In the genomic region with DNA sequence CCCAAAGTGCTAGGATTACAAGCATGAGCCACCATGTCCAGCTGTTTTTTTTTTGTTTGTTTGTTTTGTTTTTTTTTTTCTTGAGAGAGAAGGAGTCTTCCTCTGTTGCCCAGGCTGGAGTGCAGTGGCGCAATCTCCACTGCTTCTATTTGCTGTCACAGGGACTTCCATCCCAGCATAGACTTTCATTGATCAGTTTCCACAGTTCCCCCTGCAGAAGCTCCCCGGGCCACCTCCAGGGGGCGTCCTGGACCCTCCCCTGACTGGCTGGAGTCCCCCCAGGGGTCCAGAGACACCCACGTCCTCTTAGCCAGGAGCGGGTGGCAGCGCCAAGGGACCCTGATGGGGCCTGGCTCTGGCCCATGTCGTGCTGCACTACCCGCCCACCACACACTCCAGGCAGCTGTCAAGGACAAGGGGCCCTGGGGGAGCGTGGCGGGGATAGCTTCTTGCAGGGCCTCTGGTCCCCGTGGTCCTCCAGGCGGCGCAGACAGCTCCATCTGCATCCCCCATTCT, we compare ENCODE assay signal across 11 cellular contexts. TPM values are rescaled to one million over a fixed set of nuclear protein-coding genes. Genes with fewer than 3 reads are reported as not detected.
A peak's percentile ranks its signal among the peaks of the same experiment; 100 is the strongest.
DNase-seq lines count a peak whose midpoint lies in the region; ATAC-seq and TF ChIP-seq lines count a peak whose summit lies in the region.
"Had no signal": no experiment of that assay in that cellular context is flagged by ENCODE, and none has a peak within 500 bp of the region (broad histone marks: within the 10 kb centered on the region; RNA-seq: fewer than 3 reads in every experiment).

No MANE protein-coding gene starts in this region.

- peaks cover 38% of the 10 kb centered on the region for H3K27me3 ChIP-seq in BLaER1
- no peaks in the 10 kb centered on the region for H3K27me3 ChIP-seq in WERI-Rb-1 (ENCODE audit: insufficient read depth, low read depth, severe bottlenecking)
- peaks cover 21% of the 10 kb centered on the region for H3K27me3 ChIP-seq in hepatocyte
- H3K27me3 ChIP-seq: testis had no signal

- H3K4me1 ChIP-seq in BLaER1 (peaks cover 36% of the 10 kb centered on the region), hepatocyte (ENCODE audit: insufficient read depth) (peaks cover 17% of the 10 kb centered on the region)

- DNase-seq in WERI-Rb-1, result peak; percentile 38
- DNase-seq in hepatocyte (ENCODE audit: low spot score), result no peak
- no peak for DNase-seq in middle frontal gyrus (ENCODE audit: extremely low spot score, low spot score)
- no peak for DNase-seq in NCI-H510A (lab: John Stamatoyannopoulos, UW)
- DNase-seq: caudate nucleus, NCI-H1694 treated with DMSO at 0.1 percent for 48 hours, testis had no signal

- no peak overlapping the region for H3K9ac ChIP-seq in BLaER1

- H3K27ac ChIP-seq in BLaER1 (no peak overlapping the region), WERI-Rb-1 (no peak overlapping the region), hepatocyte (no peak overlapping the region)
- H3K27ac ChIP-seq: testis had no signal

- peak overlapping the region; percentile 33; the same call in 1 of the 2 replicates for H3K4me2 ChIP-seq in BLaER1
- no peak overlapping the region for H3K4me2 ChIP-seq in hepatocyte

- H4K20me1 ChIP-seq in BLaER1, result 0 out of 2 replicates have a peak, but pooled peaks cover 6% of the 10 kb centered on the region
- no peaks in the 10 kb centered on the region for H4K20me1 ChIP-seq in hepatocyte (ENCODE audit: insufficient read depth, poor library complexity, severe bottlenecking)

- H3K36me3 ChIP-seq in BLaER1, result no peaks in the 10 kb centered on the region
- no peaks in the 10 kb centered on the region for H3K36me3 ChIP-seq in WERI-Rb-1
- H3K36me3 ChIP-seq in hepatocyte (replicated peaks; ENCODE audit: insufficient read depth, low read depth), result no peaks in the 10 kb centered on the region

- H3K9me3 ChIP-seq in BLaER1 (no peaks in the 10 kb centered on the region), WERI-Rb-1 (ENCODE audit: severe bottlenecking) (no peaks in the 10 kb centered on the region), hepatocyte (ENCODE audit: low read depth) (no peaks in the 10 kb centered on the region)
- H3K9me3 ChIP-seq: testis had no signal

- H3K79me2 ChIP-seq in hepatocyte, result no peaks in the 10 kb centered on the region

- H3K4me3 ChIP-seq in BLaER1 (no peak overlapping the region), WERI-Rb-1 (ENCODE audit: low read depth, low read length) (no peak overlapping the region), hepatocyte (no peak overlapping the region)
- H3K4me3 ChIP-seq: testis had no signal

- H3K9me2 ChIP-seq in hepatocyte (replicated peaks; ENCODE audit: insufficient read depth), result no peaks in the 10 kb centered on the region

- 53% methylated on average over 13 of the region's 13 CpGs for whole genome bisulfite sequencing in hepatocyte (ENCODE audit: low lambda C conversion rate, missing lambda C conversion rate)

- ATAC-seq in HG03159 (IDR thresholded peaks at IDR 0.05; ENCODE audit: unreplicated experiment) (no peak), GM19035 (IDR thresholded peaks at IDR 0.05; ENCODE audit: unreplicated experiment) (no peak)

- H2AFZ ChIP-seq in hepatocyte, result no peak overlapping the region

- TF ChIP-seq CTCF in GM12874 (IDR thresholded peaks at IDR 0.05; ENCODE audit: insufficient read depth, low read depth, low read length) (peak; percentile 64), WERI-Rb-1 (IDR thresholded peaks at IDR 0.05; ENCODE audit: low read depth, low read length) (peak; percentile 70; the same call in 1 of the 2 replicates), hepatocyte (IDR thresholded peaks at IDR 0.05; ENCODE audit: poor library complexity) (peak; percentile 35)

RNA-seq across cellular contexts. Expression of a gene that starts 3.1 kb away (rescaled TPM):
- 2.7 and 4.1 TPM in 2 replicates for total RNA-seq in hepatocyte
- 45.2 and 57.6 TPM in 2 replicates for polyA plus RNA-seq in hepatocyte

RNA-seq across cellular contexts. Expression of a gene that starts 6.8 kb away (rescaled TPM):
- total RNA-seq in hepatocyte, result 22.8 and 42.6 TPM in 2 replicates
- polyA plus RNA-seq in hepatocyte, result 29.5 and 36.8 TPM in 2 replicates

RNA-seq across cellular contexts. Expression of a gene that starts 10.2 kb away (rescaled TPM):
- total RNA-seq in hepatocyte, result 25.9 and 29.6 TPM in 2 replicates
- polyA plus RNA-seq in hepatocyte, result 37.7 and 43.8 TPM in 2 replicates

RNA-seq across cellular contexts. Expression of a gene that starts 26.7 kb away (rescaled TPM):
- 1.4 and 2.2 TPM in 2 replicates for total RNA-seq in hepatocyte
- polyA plus RNA-seq in hepatocyte, result 1.5 and 2.5 TPM in 2 replicates

RNA-seq across cellular contexts. Expression of a gene that starts 31.2 kb away (rescaled TPM):
- 19.6 and 20.2 TPM in 2 replicates for total RNA-seq in hepatocyte
- 23.4 and 28.5 TPM in 2 replicates for polyA plus RNA-seq in hepatocyte
